Comparison of ENCODE assay signal across 8 cellular contexts in the genomic region with DNA sequence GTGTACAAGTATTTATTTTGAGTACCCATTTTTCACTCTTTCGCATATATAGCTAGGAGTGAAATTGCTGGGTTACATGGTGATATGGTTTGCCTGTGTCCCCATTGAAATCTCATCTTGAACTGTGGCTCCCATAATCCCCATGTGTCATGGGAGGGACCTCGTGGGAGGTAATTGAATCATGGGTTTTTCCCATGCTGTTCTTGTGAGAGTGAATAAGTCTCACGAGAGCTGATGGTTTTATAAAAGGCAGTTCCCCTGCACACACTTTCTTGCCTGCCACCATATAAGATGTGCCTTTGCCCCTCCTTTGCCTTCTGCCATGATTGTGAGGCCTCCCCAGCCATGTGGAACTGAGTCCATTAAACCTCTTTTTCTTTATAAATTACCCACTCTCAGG. TPM values are rescaled to one million over a fixed set of nuclear protein-coding genes. Genes with fewer than 3 reads are reported as not detected.
DNase-seq lines count a peak whose midpoint lies in the region; ATAC-seq and TF ChIP-seq lines count a peak whose summit lies in the region.
"Not testable (repeated sequence)": the region's sequence is repeated elsewhere in the genome, so short reads cannot be mapped to it uniquely, and the experiment has no call there.

No MANE protein-coding gene starts in this region.

- peak; percentile 72 for ATAC-seq in activated CD4-positive, alpha-beta T cell treated with anti-CD3 and anti-CD28 coated beads for 36 hours
- ATAC-seq in activated CD8-positive, alpha-beta T cell treated with anti-CD3 and anti-CD28 coated beads, Interleukin-2, amount 10 ng/mL, durations not matched to agents 7 days and 5 days: not testable (repeated sequence)
- ATAC-seq in stimulated activated naive CD8-positive, alpha-beta T cell treated with anti-CD3 and anti-CD28 coated beads, Interleukin-15, amount 100 ng/mL, for 72 hours: peak; percentile 69

- DNase-seq in GM12865 (ENCODE audit: low read depth) (peak; percentile 10), RPMI7951 (ENCODE audit: low read depth) (peak; percentile 11)
- peak; percentile 41 for DNase-seq in activated CD4-positive, alpha-beta T cell treated with anti-CD3 and anti-CD28 coated beads for 36 hours
- peak; percentile 14 for DNase-seq in activated CD8-positive, alpha-beta T cell treated with anti-CD3 and anti-CD28 coated beads, Interleukin-2, amount 10 ng/mL, durations not matched to agents 7 days and 5 days
- peak; percentile 57 for DNase-seq in activated naive CD4-positive, alpha-beta T cell treated with anti-CD3 and anti-CD28 coated beads for 36 hours
- DNase-seq in stimulated activated CD4-positive, alpha-beta T cell treated with anti-CD3 and anti-CD28 coated beads, Interleukin-4, amount 100 ng/mL, for 24 hours: peak; percentile 41
- peak in 1 of 2 donors; percentile 33 for DNase-seq in stimulated activated naive CD8-positive, alpha-beta T cell treated with anti-CD3 and anti-CD28 coated beads, Interleukin-15, amount 100 ng/mL, for 72 hours

- H3K9me3 Mint-ChIP-seq in activated CD4-positive, alpha-beta T cell treated with anti-CD3 and anti-CD28 coated beads for 36 hours (ENCODE audit: low read depth): peaks cover 17% of the 10 kb centered on the region
- H3K9me3 Mint-ChIP-seq in activated CD8-positive, alpha-beta T cell treated with anti-CD3 and anti-CD28 coated beads, Interleukin-2, amount 10 ng/mL, durations not matched to agents 7 days and 5 days (ENCODE audit: insufficient read depth); dendritic cell treated with granulocyte-macrophage colony-stimulating factor and Interleukin-4, amounts not matched to agents 40 ng/mL and 50 ng/mL, for 4 days: not testable (repeated sequence)
- peaks cover 16% of the 10 kb centered on the region for H3K9me3 Mint-ChIP-seq in activated naive CD4-positive, alpha-beta T cell treated with anti-CD3 and anti-CD28 coated beads for 36 hours
- H3K9me3 Mint-ChIP-seq in stimulated activated naive CD8-positive, alpha-beta T cell treated with anti-CD3 and anti-CD28 coated beads, Interleukin-15, amount 100 ng/mL, for 72 hours: peaks cover 11 to 20% of the 10 kb centered on the region in 2 donors

- CTCF ChIA-PET in activated CD4-positive, alpha-beta T cell treated with anti-CD3 and anti-CD28 coated beads for 36 hours (lab: Charles Lee): interaction anchor here (1.2 kb wide), 1 partner anchor 145 kb away, joined by 5 read pairs; no protein-coding TSS in a partner anchor
- CTCF ChIA-PET in activated CD8-positive, alpha-beta T cell treated with anti-CD3 and anti-CD28 coated beads, Interleukin-2, amount 10 ng/mL, durations not matched to agents 7 days and 5 days (lab: Charles Lee): interaction anchor here (0.8 to 1.4 kb wide), 2 partner anchors 146 to 192 kb away, joined by 3 read pairs; partner anchors contain the start of gene HDDC3
- CTCF ChIA-PET in activated naive CD4-positive, alpha-beta T cell treated with anti-CD3 and anti-CD28 coated beads for 36 hours (lab: Charles Lee): interaction anchor here (0.6 to 1.9 kb wide), 4 partner anchors 20 to 192 kb away, joined by 3 to 5 read pairs (median 4); partner anchors contain the start of gene HDDC3

- not testable (repeated sequence) for TF ChIP-seq CTCF in GM12865 (IDR thresholded peaks at IDR 0.05; ENCODE audit: insufficient read depth, low read depth, low read length, missing control alignments)

- H3K27ac Mint-ChIP-seq in activated CD4-positive, alpha-beta T cell treated with anti-CD3 and anti-CD28 coated beads for 36 hours; activated CD8-positive, alpha-beta T cell treated with anti-CD3 and anti-CD28 coated beads, Interleukin-2, amount 10 ng/mL, durations not matched to agents 7 days and 5 days; stimulated activated naive CD8-positive, alpha-beta T cell treated with anti-CD3 and anti-CD28 coated beads, Interleukin-15, amount 100 ng/mL, for 72 hours: not testable (repeated sequence)
- H3K27ac Mint-ChIP-seq in activated naive CD4-positive, alpha-beta T cell treated with anti-CD3 and anti-CD28 coated beads for 36 hours: peak overlapping the region; percentile 43
- H3K27ac Mint-ChIP-seq in dendritic cell treated with granulocyte-macrophage colony-stimulating factor and Interleukin-4, amounts not matched to agents 40 ng/mL and 50 ng/mL, for 4 days: peak overlapping the region; percentile 37

- H3K36me3 Mint-ChIP-seq in activated CD4-positive, alpha-beta T cell treated with anti-CD3 and anti-CD28 coated beads for 36 hours (ENCODE audit: low read depth): peaks cover 44% of the 10 kb centered on the region
- peaks cover 64% of the 10 kb centered on the region for H3K36me3 Mint-ChIP-seq in activated CD8-positive, alpha-beta T cell treated with anti-CD3 and anti-CD28 coated beads, Interleukin-2, amount 10 ng/mL, durations not matched to agents 7 days and 5 days (ENCODE audit: low read depth)
- peaks cover 24% of the 10 kb centered on the region for H3K36me3 Mint-ChIP-seq in activated naive CD4-positive, alpha-beta T cell treated with anti-CD3 and anti-CD28 coated beads for 36 hours (ENCODE audit: low read depth)
- H3K36me3 Mint-ChIP-seq in dendritic cell treated with granulocyte-macrophage colony-stimulating factor and Interleukin-4, amounts not matched to agents 40 ng/mL and 50 ng/mL, for 4 days (ENCODE audit: low read depth): not testable (repeated sequence)

- not testable (repeated sequence) for H3K4me3 ChIP-seq in GM12865 (ENCODE audit: low read depth, low read length)

- H3K27me3 Mint-ChIP-seq in activated CD4-positive, alpha-beta T cell treated with anti-CD3 and anti-CD28 coated beads for 36 hours; activated CD8-positive, alpha-beta T cell treated with anti-CD3 and anti-CD28 coated beads, Interleukin-2, amount 10 ng/mL, durations not matched to agents 7 days and 5 days (ENCODE audit: low read depth); activated naive CD4-positive, alpha-beta T cell treated with anti-CD3 and anti-CD28 coated beads for 36 hours (ENCODE audit: low read depth); dendritic cell treated with granulocyte-macrophage colony-stimulating factor and Interleukin-4, amounts not matched to agents 40 ng/mL and 50 ng/mL, for 4 days; stimulated activated naive CD8-positive, alpha-beta T cell treated with anti-CD3 and anti-CD28 coated beads, Interleukin-15, amount 100 ng/mL, for 72 hours: not testable (repeated sequence)

- intact Hi-C loops in activated CD4-positive, alpha-beta T cell treated with anti-CD3 and anti-CD28 coated beads for 36 hours (cut with DNase I, micrococcal nuclease); activated naive CD4-positive, alpha-beta T cell treated with anti-CD3 and anti-CD28 coated beads for 36 hours (cut with micrococcal nuclease); dendritic cell treated with granulocyte-macrophage colony-stimulating factor and Interleukin-4, amounts not matched to agents 40 ng/mL and 50 ng/mL, for 4 days (cut with micrococcal nuclease): not testable (repeated sequence)

- not testable (repeated sequence) for H3K4me3 Mint-ChIP-seq in activated CD4-positive, alpha-beta T cell treated with anti-CD3 and anti-CD28 coated beads for 36 hours; activated CD8-positive, alpha-beta T cell treated with anti-CD3 and anti-CD28 coated beads, Interleukin-2, amount 10 ng/mL, durations not matched to agents 7 days and 5 days; activated naive CD4-positive, alpha-beta T cell treated with anti-CD3 and anti-CD28 coated beads for 36 hours; dendritic cell treated with granulocyte-macrophage colony-stimulating factor and Interleukin-4, amounts not matched to agents 40 ng/mL and 50 ng/mL, for 4 days; stimulated activated naive CD8-positive, alpha-beta T cell treated with anti-CD3 and anti-CD28 coated beads, Interleukin-15, amount 100 ng/mL, for 72 hours

- peaks cover 43% of the 10 kb centered on the region for H3K4me1 Mint-ChIP-seq in activated CD4-positive, alpha-beta T cell treated with anti-CD3 and anti-CD28 coated beads for 36 hours
- peaks cover 37% of the 10 kb centered on the region for H3K4me1 Mint-ChIP-seq in activated CD8-positive, alpha-beta T cell treated with anti-CD3 and anti-CD28 coated beads, Interleukin-2, amount 10 ng/mL, durations not matched to agents 7 days and 5 days (ENCODE audit: low read depth)
- peaks cover 39% of the 10 kb centered on the region for H3K4me1 Mint-ChIP-seq in activated naive CD4-positive, alpha-beta T cell treated with anti-CD3 and anti-CD28 coated beads for 36 hours (ENCODE audit: low read depth)
- peaks cover 65% of the 10 kb centered on the region for H3K4me1 Mint-ChIP-seq in dendritic cell treated with granulocyte-macrophage colony-stimulating factor and Interleukin-4, amounts not matched to agents 40 ng/mL and 50 ng/mL, for 4 days (ENCODE audit: low read depth)
- peaks cover 35% of the 10 kb centered on the region for H3K4me1 Mint-ChIP-seq in stimulated activated naive CD8-positive, alpha-beta T cell treated with anti-CD3 and anti-CD28 coated beads, Interleukin-15, amount 100 ng/mL, for 72 hours

- POLR2A ChIA-PET in activated CD4-positive, alpha-beta T cell treated with anti-CD3 and anti-CD28 coated beads for 36 hours (lab: Charles Lee): interaction anchor here (0.6 kb wide), 1 partner anchor 118 kb away, joined by 3 read pairs; no protein-coding TSS in a partner anchor
- POLR2A ChIA-PET in activated CD8-positive, alpha-beta T cell treated with anti-CD3 and anti-CD28 coated beads, Interleukin-2, amount 10 ng/mL, durations not matched to agents 7 days and 5 days (lab: Charles Lee): not testable (repeated sequence)

RNA-seq across cellular contexts. Expression of gene BLM, which starts 23.4 kb away (rescaled TPM):
- 12.9 and 16.1 TPM in 2 replicates for total RNA-seq in RPMI7951 (2014; rRNA removed; shearing (Covaris generic))
- total RNA-seq in activated CD4-positive, alpha-beta T cell treated with anti-CD3 and anti-CD28 coated beads for 36 hours: 10 to 100 TPM; 59.5 to 73.7 TPM
- 10 to 100 TPM; 52.3 to 57.4 TPM for total RNA-seq in activated CD8-positive, alpha-beta T cell treated with anti-CD3 and anti-CD28 coated beads, Interleukin-2, amount 10 ng/mL, durations not matched to agents 7 days and 5 days
- 10 to 100 TPM; 62.9 to 70.4 TPM for total RNA-seq in activated naive CD4-positive, alpha-beta T cell treated with anti-CD3 and anti-CD28 coated beads for 36 hours
